Comparison of ENCODE assay signal across 16 cellular contexts in the genomic region with DNA sequence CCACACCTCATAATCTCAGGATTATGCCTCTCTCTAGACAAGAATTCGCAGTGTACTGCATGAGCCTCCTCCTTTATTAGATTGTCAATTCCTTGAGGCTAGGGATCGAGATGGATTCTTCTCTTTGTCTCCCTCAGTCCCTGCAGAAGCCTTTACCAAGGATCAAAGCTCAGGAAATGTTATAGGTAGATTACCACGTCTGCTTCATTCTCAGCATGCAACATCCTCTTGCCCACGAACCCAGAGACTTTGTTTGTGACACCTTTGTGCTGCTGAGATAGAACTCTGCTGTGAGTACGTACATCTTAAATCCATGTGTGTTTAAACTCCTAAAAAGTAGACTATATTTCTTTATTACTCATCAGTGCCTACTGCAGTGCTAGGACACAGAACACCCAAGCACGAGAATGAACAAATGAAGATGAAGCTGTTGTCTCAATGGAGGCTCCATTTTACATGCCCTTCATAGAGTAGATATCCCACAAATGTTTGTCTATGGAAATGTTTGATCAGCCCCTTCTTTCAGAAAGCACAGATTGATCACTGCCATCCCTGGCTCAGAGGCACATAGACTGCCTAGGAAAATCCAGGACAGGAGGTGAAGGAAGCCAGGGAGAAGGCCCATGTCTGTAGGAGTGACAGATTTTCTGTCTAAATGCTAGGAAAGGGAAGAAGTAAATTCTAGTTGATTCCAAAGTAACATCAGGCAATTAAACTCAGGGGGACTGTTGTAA.
DNase-seq lines count a peak whose midpoint lies in the region; ATAC-seq, FAIRE-seq and TF ChIP-seq lines count a peak whose summit lies in the region.
"Had no signal": no experiment of that assay in that cellular context is flagged by ENCODE, and none has a peak within 500 bp of the region (broad histone marks: within the 10 kb centered on the region; RNA-seq: fewer than 3 reads in every experiment).

No MANE protein-coding gene starts in this region.

- H3K9ac ChIP-seq in trophoblast cell (ENCODE audit: low read length): no peak overlapping the region

- H3K79me1 ChIP-seq in trophoblast cell (ENCODE audit: low read length): peaks cover 27% of the 10 kb centered on the region

- H3K4me2 ChIP-seq in trophoblast cell (ENCODE audit: low read length): no peak overlapping the region

- no peaks in the 10 kb centered on the region for H3K36me3 Mint-ChIP-seq in stimulated activated memory B cell treated with anti-CD40 and anti-IgM and Interleukin-4, amounts not matched to agents 10 μg/mL and 1 μg/mL and 100 μg/mL, for 72 hours
- H3K36me3 Mint-ChIP-seq: activated naive CD8-positive, alpha-beta T cell treated with anti-CD3 and anti-CD28 coated beads for 36 hours; immature natural killer cell; memory B cell had no signal

- intact Hi-C loops in heart right ventricle (cut with DNase I): no loop called here
- intact Hi-C loops in left ventricle myocardium superior (cut with micrococcal nuclease): no loop called here
- intact Hi-C loops in uterus (cut with DNase I; ENCODE audit: low total_unique reads): no loop called here

- H3K27ac Mint-ChIP-seq in stimulated activated memory B cell treated with anti-CD40 and anti-IgM and Interleukin-4, amounts not matched to agents 10 μg/mL and 1 μg/mL and 100 μg/mL, for 72 hours: no peak overlapping the region
- H3K27ac Mint-ChIP-seq: activated naive CD8-positive, alpha-beta T cell treated with anti-CD3 and anti-CD28 coated beads for 36 hours; immature natural killer cell; memory B cell had no signal

- WGBS in heart right ventricle, 2 donors: 70 to 76% methylated on average over 6 of the region's 6 CpGs
- 70 to 81% methylated on average over 6 of the region's 6 CpGs for WGBS in gastroesophageal sphincter (ENCODE audit: low coverage in 1 of 2), 2 donors
- WGBS in trophoblast cell (ENCODE audit: extremely low coverage, insufficient coverage, insufficient read length): no CpG with 5 or more reads among the region's 6 CpGs

- no peak overlapping the region for H3K4me3 ChIP-seq in heart right ventricle
- no peak overlapping the region for H3K4me3 ChIP-seq in gastroesophageal sphincter
- no peak overlapping the region for H3K4me3 ChIP-seq in trophoblast cell (ENCODE audit: low read depth, low read length)
- no peak overlapping the region for H3K4me3 ChIP-seq in uterus
- H3K4me3 ChIP-seq: pancreas, thoracic aorta had no signal

- no peak overlapping the region for H2AFZ ChIP-seq in trophoblast cell (ENCODE audit: insufficient read depth, low read length, poor library complexity)

- H3K4me3 Mint-ChIP-seq in stimulated activated memory B cell treated with anti-CD40 and anti-IgM and Interleukin-4, amounts not matched to agents 10 μg/mL and 1 μg/mL and 100 μg/mL, for 72 hours: no peak overlapping the region
- H3K4me3 Mint-ChIP-seq: activated naive CD8-positive, alpha-beta T cell treated with anti-CD3 and anti-CD28 coated beads for 36 hours; activated T-cell treated with anti-CD3 and anti-CD28 coated beads, Interleukin-2, amount 50 U/mL, for 4 hours; immature natural killer cell; memory B cell had no signal

- H3K23ac ChIP-seq in trophoblast cell (ENCODE audit: low read length): no peak overlapping the region

- DNase-seq in heart right ventricle (no peak), left ventricle myocardium superior (no peak), trophoblast cell (no peak), uterus (no peak), GM12891 (ENCODE audit: insufficient read length, low spot score) (no peak)
- DNase-seq: activated naive CD8-positive, alpha-beta T cell treated with anti-CD3 and anti-CD28 coated beads for 36 hours; activated T-cell treated with anti-CD3 and anti-CD28 coated beads, Interleukin-2, amount 50 U/mL, for 4 hours; immature natural killer cell; NCI-H1694 treated with DMSO at 0.1 percent for 48 hours; pancreas had no signal

- H3K4me1 ChIP-seq in heart right ventricle (peaks cover 0 to 29% (median 13%) of the 10 kb centered on the region in 9 donors), gastroesophageal sphincter (peaks cover 0 to 32% (median 22%) of the 10 kb centered on the region in 3 donors), trophoblast cell (ENCODE audit: control insufficient read depth in 1 of 2, insufficient read depth in 2 of 2, low read length in 2 of 2) (peaks cover 18 to 27% of the 10 kb centered on the region in 2 experiments), uterus (peaks cover 5 to 14% of the 10 kb centered on the region in 2 donors)
- H3K4me1 ChIP-seq: pancreas had no signal

- H3K9me3 ChIP-seq in heart right ventricle (no peaks in the 10 kb centered on the region), gastroesophageal sphincter (no peaks in the 10 kb centered on the region), trophoblast cell (ENCODE audit: insufficient read depth, low read depth, low read length) (no peaks in the 10 kb centered on the region), uterus (no peaks in the 10 kb centered on the region)
- H3K9me3 ChIP-seq: pancreas, thoracic aorta had no signal

- H3K27ac ChIP-seq in heart right ventricle: peak overlapping the region in 7 of 10 donors; percentile 39 to 79 (median 58)
- H3K27ac ChIP-seq in gastroesophageal sphincter: peak overlapping the region; percentile 34 to 88 (median 82)
- peak overlapping the region; percentile 89 for H3K27ac ChIP-seq in trophoblast cell (ENCODE audit: low read depth, low read length)
- peak overlapping the region; percentile 81 to 84 for H3K27ac ChIP-seq in uterus
- H3K27ac ChIP-seq: pancreas had no signal

- TF ChIP-seq EP300 in gastroesophageal sphincter (IDR thresholded peaks at IDR 0.05): no peak

- H3K27me3 ChIP-seq in heart right ventricle (no peaks in the 10 kb centered on the region), gastroesophageal sphincter (no peaks in the 10 kb centered on the region), trophoblast cell (ENCODE audit: insufficient read depth, low read length) (no peaks in the 10 kb centered on the region), uterus (no peaks in the 10 kb centered on the region)
- H3K27me3 ChIP-seq: pancreas had no signal

- peak overlapping the region; percentile 88 for H2BK120ac ChIP-seq in trophoblast cell (ENCODE audit: insufficient read depth, low read length, poor library complexity)

- ATAC-seq in heart right ventricle: peak in 1 of 8 donors; percentile 20
- no peak for ATAC-seq in left ventricle myocardium superior
- peak; percentile 1 for ATAC-seq in gastroesophageal sphincter
- ATAC-seq in stimulated activated memory B cell treated with anti-CD40 and anti-IgM and Interleukin-4, amounts not matched to agents 10 μg/mL and 1 μg/mL and 100 μg/mL, for 72 hours: no peak
- ATAC-seq in GM19455 (IDR thresholded peaks at IDR 0.05; ENCODE audit: unreplicated experiment): no peak
- ATAC-seq: activated T-cell treated with anti-CD3 and anti-CD28 coated beads, Interleukin-2, amount 50 U/mL, for 4 hours had no signal

- no peak overlapping the region for H4K12ac ChIP-seq in trophoblast cell (ENCODE audit: low read depth, low read length)

- H3K9me3 Mint-ChIP-seq in stimulated activated memory B cell treated with anti-CD40 and anti-IgM and Interleukin-4, amounts not matched to agents 10 μg/mL and 1 μg/mL and 100 μg/mL, for 72 hours: peaks cover 3% of the 10 kb centered on the region
- H3K9me3 Mint-ChIP-seq: activated naive CD8-positive, alpha-beta T cell treated with anti-CD3 and anti-CD28 coated beads for 36 hours; activated T-cell treated with anti-CD3 and anti-CD28 coated beads, Interleukin-2, amount 50 U/mL, for 4 hours had no signal

- H4K91ac ChIP-seq in trophoblast cell (ENCODE audit: low read depth, low read length): peak overlapping the region; percentile 62

- peak overlapping the region; percentile 78 for H2BK5ac ChIP-seq in trophoblast cell (ENCODE audit: low read depth, low read length, poor library complexity)

- no peaks in the 10 kb centered on the region for H3K79me2 ChIP-seq in trophoblast cell (ENCODE audit: control insufficient read depth, insufficient read depth, low read length, poor library complexity)

- peak overlapping the region; percentile 33 for H4K8ac ChIP-seq in trophoblast cell (ENCODE audit: low read depth, low read length)

- peak overlapping the region; percentile 37 for H2BK12ac ChIP-seq in trophoblast cell (ENCODE audit: low read length)

- FAIRE-seq in GM12891 (lab: Jason Lieb, UNC): no peak
- FAIRE-seq: endothelial cell of umbilical vein, pancreas had no signal

- TF ChIP-seq POLR2A in gastroesophageal sphincter (IDR thresholded peaks at IDR 0.05): no peak
- no peak for TF ChIP-seq POLR2A in uterus (IDR thresholded peaks at IDR 0.05)
- TF ChIP-seq POLR2A in GM12891 (IDR thresholded peaks at IDR 0.05; ENCODE audit: low read depth, low read length): no peak

- no peaks in the 10 kb centered on the region for H3K4me1 Mint-ChIP-seq in stimulated activated memory B cell treated with anti-CD40 and anti-IgM and Interleukin-4, amounts not matched to agents 10 μg/mL and 1 μg/mL and 100 μg/mL, for 72 hours
- H3K4me1 Mint-ChIP-seq: activated naive CD8-positive, alpha-beta T cell treated with anti-CD3 and anti-CD28 coated beads for 36 hours; immature natural killer cell; memory B cell had no signal

- TF ChIP-seq CTCF in heart right ventricle (IDR thresholded peaks at IDR 0.05) (no peak), gastroesophageal sphincter (IDR thresholded peaks at IDR 0.05) (no peak), uterus (IDR thresholded peaks at IDR 0.05) (no peak)

- no peaks in the 10 kb centered on the region for H3K27me3 Mint-ChIP-seq in stimulated activated memory B cell treated with anti-CD40 and anti-IgM and Interleukin-4, amounts not matched to agents 10 μg/mL and 1 μg/mL and 100 μg/mL, for 72 hours

- peak overlapping the region; percentile 18 for H2AK5ac ChIP-seq in trophoblast cell (ENCODE audit: low read length)

- H3K4ac ChIP-seq in trophoblast cell (ENCODE audit: low read depth, low read length): peak overlapping the region; percentile 17

- peak overlapping the region; percentile 42 for H3K18ac ChIP-seq in trophoblast cell (ENCODE audit: low read length)

- H3K36me3 ChIP-seq in heart right ventricle (no peaks in the 10 kb centered on the region), gastroesophageal sphincter (no peaks in the 10 kb centered on the region), trophoblast cell (ENCODE audit: control insufficient read depth in 1 of 2, insufficient read depth in 2 of 2, low read length in 2 of 2) (no peaks in the 10 kb centered on the region), uterus (no peaks in the 10 kb centered on the region)
- H3K36me3 ChIP-seq: pancreas, thoracic aorta had no signal

- peak overlapping the region; percentile 63 for H3K14ac ChIP-seq in trophoblast cell (ENCODE audit: low read length)

TF ChIP-seq in GM12891, 5 proteins besides CTCF, POLR2A, EP300 and RAD21:
- TF ChIP-seq SPI1 (IDR thresholded peaks at IDR 0.05; ENCODE audit: low read depth, low read length) (no peak), POU2F2 (IDR thresholded peaks at IDR 0.05; ENCODE audit: low read depth, low read length) (no peak)
